In genomic region chr10:101394522-101395133, GRCh38 we compare ENCODE assay signal across 21 cellular contexts. TPM values are rescaled to one million over a fixed set of nuclear protein-coding genes. Genes with fewer than 3 reads are reported as not detected.
DNase-seq lines count a peak whose midpoint lies in the region; ATAC-seq and TF ChIP-seq lines count a peak whose summit lies in the region.
"Had no signal": no experiment of that assay in that cellular context is flagged by ENCODE, and none has a peak within 500 bp of the region (broad histone marks: within the 10 kb centered on the region; RNA-seq: fewer than 3 reads in every experiment).

No MANE protein-coding gene starts in this region.

- no peaks in the 10 kb centered on the region for H3K36me3 ChIP-seq in CD4-positive, alpha-beta memory T cell (ENCODE audit: insufficient read depth, low read length)
- H3K36me3 ChIP-seq in brain microvascular endothelial cell (replicated peaks), result no peaks in the 10 kb centered on the region
- H3K36me3 ChIP-seq in hepatocyte (replicated peaks; ENCODE audit: insufficient read depth, low read depth), result no peaks in the 10 kb centered on the region
- H3K36me3 ChIP-seq: gastroesophageal sphincter, HAP-1, Peyer's patch had no signal

- peaks cover 4% of the 10 kb centered on the region for H4K20me1 ChIP-seq in hepatocyte (ENCODE audit: insufficient read depth, poor library complexity, severe bottlenecking)

- H2AFZ ChIP-seq in hepatocyte, result no peak overlapping the region
- H2AFZ ChIP-seq: parathyroid adenoma had no signal

- H3K4me3 ChIP-seq in CD4-positive, alpha-beta memory T cell (ENCODE audit: low read length in 2 of 2), result no peak overlapping the region
- no peak overlapping the region for H3K4me3 ChIP-seq in brain microvascular endothelial cell (ENCODE audit: low read depth, low read length)
- no peak overlapping the region for H3K4me3 ChIP-seq in hepatocyte
- H3K4me3 ChIP-seq: coronary artery, gastroesophageal sphincter, HAP-1, Peyer's patch had no signal

- no peak for ATAC-seq in GM21825 (IDR thresholded peaks at IDR 0.05; ENCODE audit: unreplicated experiment)
- ATAC-seq: CD8-positive, alpha-beta T cell; gastroesophageal sphincter; naive thymus-derived CD4-positive, alpha-beta T cell had no signal

- peaks cover 30% of the 10 kb centered on the region for H3K79me2 ChIP-seq in hepatocyte

- CTCF ChIA-PET in CD4-positive, alpha-beta memory T cell (lab: Charles Lee; ENCODE audit: partially characterized antibody), result no interaction called here
- CTCF ChIA-PET in HEK293T (lab: Yijun Ruan, JAX), result no interaction called here

- H3K27me3 Mint-ChIP-seq in CD4-positive, alpha-beta memory T cell, result no peaks in the 10 kb centered on the region
- H3K27me3 Mint-ChIP-seq: activated CD4-positive, alpha-beta T cell treated with anti-CD3 and anti-CD28 coated beads, Interleukin-2, amount 10 ng/mL, durations not matched to agents 24 days and 14 days; naive thymus-derived CD4-positive, alpha-beta T cell had no signal

- WGBS in hepatocyte (ENCODE audit: low lambda C conversion rate, missing lambda C conversion rate), result 78% methylated on average over 5 of the region's 5 CpGs

- in situ Hi-C loops in brain microvascular endothelial cell (cut with HindIII; ENCODE audit: low pct_ligation_motif_present, low sequenced_read_pairs), result no loop called here

- H3K9me2 ChIP-seq in hepatocyte (replicated peaks; ENCODE audit: insufficient read depth), result no peaks in the 10 kb centered on the region

- TF ChIP-seq CTCF in brain microvascular endothelial cell (IDR thresholded peaks at IDR 0.05; ENCODE audit: low read depth, low read length, missing control alignments) (no peak), hepatocyte (IDR thresholded peaks at IDR 0.05; ENCODE audit: poor library complexity) (no peak)

- no peak overlapping the region for H3K27ac ChIP-seq in CD4-positive, alpha-beta memory T cell (ENCODE audit: low read depth, low read length)
- H3K27ac ChIP-seq in brain microvascular endothelial cell, result no peak overlapping the region
- H3K27ac ChIP-seq in hepatocyte, result no peak overlapping the region
- H3K27ac ChIP-seq: coronary artery, gastroesophageal sphincter, parathyroid adenoma, Peyer's patch had no signal

- POLR2A ChIA-PET in CD4-positive, alpha-beta memory T cell (lab: Charles Lee; ENCODE audit: partially characterized antibody), result no interaction called here
- POLR2A ChIA-PET in HEK293T (lab: Yijun Ruan, JAX), result no interaction called here

- peak overlapping the region in 1 of 8 donors; percentile 58 for H3K4me3 Mint-ChIP-seq in CD4-positive, alpha-beta memory T cell
- H3K4me3 Mint-ChIP-seq: activated CD4-positive, alpha-beta T cell treated with anti-CD3 and anti-CD28 coated beads, Interleukin-2, amount 10 ng/mL, durations not matched to agents 24 days and 14 days; CD8-positive, alpha-beta T cell; naive thymus-derived CD4-positive, alpha-beta T cell had no signal

- DNase-seq in CD4-positive, alpha-beta memory T cell, result no peak
- DNase-seq in HEK293T (ENCODE audit: extremely low spot score) (peak; percentile 23), brain microvascular endothelial cell (peak; percentile 1), hepatocyte (ENCODE audit: low spot score) (peak; percentile 13), NCI-H446 treated with DMSO at 0.1 percent for 48 hours (lab: John Stamatoyannopoulos, UW) (no peak), islet precursor cell (no peak)
- DNase-seq in activated effector memory CD4-positive, alpha-beta T cell treated with Interleukin-2 at 50 U/mL for 16 hours, result no peak
- DNase-seq: activated CD4-positive, alpha-beta T cell treated with anti-CD3 and anti-CD28 coated beads, Interleukin-2, amount 10 ng/mL, durations not matched to agents 24 days and 14 days; activated CD8-positive, alpha-beta memory T cell treated with anti-CD3 and anti-CD28 coated beads, Interleukin-2, amount 50 U/mL, for 48 hours; aorta; CD8-positive, alpha-beta T cell; DND-41; naive thymus-derived CD4-positive, alpha-beta T cell; NCI-H1105; NCI-H2171 treated with DMSO at 0.1 percent for 48 hours; Peyer's patch had no signal

- H3K9me3 Mint-ChIP-seq in CD4-positive, alpha-beta memory T cell, result no peaks in the 10 kb centered on the region
- H3K9me3 Mint-ChIP-seq: activated CD4-positive, alpha-beta T cell treated with anti-CD3 and anti-CD28 coated beads, Interleukin-2, amount 10 ng/mL, durations not matched to agents 24 days and 14 days; CD8-positive, alpha-beta T cell; naive thymus-derived CD4-positive, alpha-beta T cell had no signal

- peak overlapping the region in 4 of 7 donors; percentile 26 to 93 (median 73) for H3K27ac Mint-ChIP-seq in CD4-positive, alpha-beta memory T cell
- H3K27ac Mint-ChIP-seq: activated CD4-positive, alpha-beta T cell treated with anti-CD3 and anti-CD28 coated beads, Interleukin-2, amount 10 ng/mL, durations not matched to agents 24 days and 14 days had no signal

- no peak overlapping the region for H3K4me2 ChIP-seq in hepatocyte

- H3K4me1 Mint-ChIP-seq in CD4-positive, alpha-beta memory T cell, result peaks cover 14 to 24% (median 20%) of the 10 kb centered on the region in 4 donors

- intact Hi-C loops in CD4-positive, alpha-beta memory T cell (cut with micrococcal nuclease), result loop anchor here (10.0 kb wide), 1 partner anchor 70 kb away; no protein-coding TSS in a partner anchor

- H3K9me3 ChIP-seq in CD4-positive, alpha-beta memory T cell (ENCODE audit: control insufficient read depth in 1 of 2, low read length in 2 of 2), result no peaks in the 10 kb centered on the region
- no peaks in the 10 kb centered on the region for H3K9me3 ChIP-seq in hepatocyte (ENCODE audit: low read depth)
- H3K9me3 ChIP-seq: gastroesophageal sphincter, HAP-1, Peyer's patch had no signal

- H3K27me3 ChIP-seq in CD4-positive, alpha-beta memory T cell (ENCODE audit: insufficient read depth, low read length), result no peaks in the 10 kb centered on the region
- no peaks in the 10 kb centered on the region for H3K27me3 ChIP-seq in brain microvascular endothelial cell (replicated peaks)
- H3K27me3 ChIP-seq in hepatocyte, result no peaks in the 10 kb centered on the region
- H3K27me3 ChIP-seq: gastroesophageal sphincter, Peyer's patch had no signal

- peaks cover 4 to 8% of the 10 kb centered on the region in 2 donors for H3K36me3 Mint-ChIP-seq in CD4-positive, alpha-beta memory T cell

- H3K4me1 ChIP-seq in CD4-positive, alpha-beta memory T cell (ENCODE audit: insufficient read depth, low read length), result peaks cover 14% of the 10 kb centered on the region
- H3K4me1 ChIP-seq in hepatocyte (ENCODE audit: insufficient read depth), result no peaks in the 10 kb centered on the region
- H3K4me1 ChIP-seq: Peyer's patch had no signal

TF ChIP-seq in HEK293T, 16 proteins besides CTCF, POLR2A, EP300 and RAD21:
- TF ChIP-seq FOXM1 (IDR thresholded peaks at IDR 0.05; ENCODE audit: borderline replicate concordance) (no peak), ARNT (IDR thresholded peaks at IDR 0.05) (no peak), ELF4 (IDR thresholded peaks at IDR 0.05) (no peak), HDGF (IDR thresholded peaks at IDR 0.05; ENCODE audit: borderline replicate concordance) (no peak), SUZ12 (IDR thresholded peaks at IDR 0.05) (no peak), TARDBP (IDR thresholded peaks at IDR 0.05) (no peak), NFRKB (IDR thresholded peaks at IDR 0.05) (no peak), SP1 (IDR thresholded peaks at IDR 0.05) (no peak), FOXA1 (IDR thresholded peaks at IDR 0.05) (no peak), L3MBTL2 (conservative IDR thresholded peaks at IDR 0.05) (no peak), CTBP1 (IDR thresholded peaks at IDR 0.05; ENCODE audit: borderline replicate concordance) (no peak), LEF1 (IDR thresholded peaks at IDR 0.05; ENCODE audit: borderline replicate concordance) (no peak), FOXK2 (IDR thresholded peaks at IDR 0.05) (no peak), ZNF384 (IDR thresholded peaks at IDR 0.05) (no peak), BHLHE40 (IDR thresholded peaks at IDR 0.05; ENCODE audit: borderline replicate concordance) (no peak)
- TF ChIP-seq, protein P1, sequence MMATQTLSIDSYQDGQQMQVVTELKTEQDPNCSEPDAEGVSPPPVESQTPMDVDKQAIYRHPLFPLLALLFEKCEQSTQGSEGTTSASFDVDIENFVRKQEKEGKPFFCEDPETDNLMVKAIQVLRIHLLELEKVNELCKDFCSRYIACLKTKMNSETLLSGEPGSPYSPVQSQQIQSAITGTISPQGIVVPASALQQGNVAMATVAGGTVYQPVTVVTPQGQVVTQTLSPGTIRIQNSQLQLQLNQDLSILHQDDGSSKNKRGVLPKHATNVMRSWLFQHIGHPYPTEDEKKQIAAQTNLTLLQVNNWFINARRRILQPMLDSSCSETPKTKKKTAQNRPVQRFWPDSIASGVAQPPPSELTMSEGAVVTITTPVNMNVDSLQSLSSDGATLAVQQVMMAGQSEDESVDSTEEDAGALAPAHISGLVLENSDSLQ (IDR thresholded peaks at IDR 0.05), result no peak
TF ChIP-seq in HEK293T: peak in this region for 0.

RNA-seq across cellular contexts. Expression of gene BTRC, which starts 40.7 kb away (rescaled TPM):
- 10 to 100 TPM; 18.7 to 21.3 TPM for total RNA-seq in CD4-positive, alpha-beta memory T cell
- 10 to 100 TPM in 1 of 2 donors, 1 to 10 TPM in 1; 6.7 to 13.2 TPM for polyA plus RNA-seq in CD4-positive, alpha-beta memory T cell
- total RNA-seq in hepatocyte, result 24.3 and 25.9 TPM in 2 replicates
- 14.5 and 15.9 TPM in 2 replicates for polyA plus RNA-seq in hepatocyte

Comparison
In these comparisons a context has a peak if more than half of its experiments do, and no peak if none do; other contexts are left out.
1. DNase-seq: peak in HEK293T (single experiment), brain microvascular endothelial cell (single experiment) and hepatocyte (single experiment); none in CD4-positive, alpha-beta memory T cell (0 of 5), NCI-H446 treated with DMSO at 0.1 percent for 48 hours (single experiment), islet precursor cell (single experiment) and activated effector memory CD4-positive, alpha-beta T cell treated with Interleukin-2 at 50 U/mL for 16 hours (single experiment).